Comparison of ENCODE assay signal across 24 cellular contexts in genomic region chr6:80504882-80505281, GRCh38.
DNase-seq lines count a peak whose midpoint lies in the region; ATAC-seq, FAIRE-seq and TF ChIP-seq lines count a peak whose summit lies in the region.
"Had no signal": no experiment of that assay in that cellular context is flagged by ENCODE, and none has a peak within 500 bp of the region (broad histone marks: within the 10 kb centered on the region; RNA-seq: fewer than 3 reads in every experiment).

No MANE protein-coding gene starts in this region.

- no peaks in the 10 kb centered on the region for H3K9me1 ChIP-seq in K562 (ENCODE audit: control insufficient read depth, insufficient read depth, low read length)

- no peak for TF ChIP-seq RAD21 in HepG2 (CRISPR knock-in tag; IDR thresholded peaks at IDR 0.05)
- TF ChIP-seq RAD21 in K562 (CRISPR knock-in tag; conservative IDR thresholded peaks at IDR 0.05 in 1 of 2, IDR thresholded peaks at IDR 0.05 in 1 of 2) = no peak

- H3K4me1 ChIP-seq in HepG2 (ENCODE audit: insufficient read depth, low read length) (peaks cover 70% of the 10 kb centered on the region), right lobe of liver (peaks cover 0 to 18% (median 5%) of the 10 kb centered on the region in 4 donors), K562 (replicated peaks in 1 of 2; ENCODE audit: control insufficient read depth in 2 of 2, insufficient read depth in 2 of 2, low read length in 2 of 2) (no peaks in the 10 kb centered on the region)
- H3K4me1 ChIP-seq: BE2C, BLaER1 had no signal

- H3K4me3 ChIP-seq in HepG2 (replicated peaks in 1 of 3; ENCODE audit: insufficient read depth in 1 of 3, low read depth in 2 of 3, low read length in 3 of 3) (no peak overlapping the region), right lobe of liver (no peak overlapping the region), K562 (no peak overlapping the region)
- H3K4me3 ChIP-seq: BLaER1, GM12878 had no signal

- H3K4me2 ChIP-seq in HepG2 (ENCODE audit: low read depth, low read length) (no peak overlapping the region), K562 (ENCODE audit: insufficient read depth, low read length) (no peak overlapping the region)
- H3K4me2 ChIP-seq: BLaER1 had no signal

- CTCF ChIA-PET in HepG2 (lab: Yijun Ruan, JAX; ENCODE audit: low intra/inter-chr PET ratio, low total read pairs) (no interaction called here), K562 (lab: Yijun Ruan, JAX; ENCODE audit: low intra/inter-chr PET ratio) (no interaction called here)

- WGBS in HepG2 (ENCODE audit: low lambda C conversion rate) = 95% methylated on average over 3 of the region's 3 CpGs
- WGBS in right lobe of liver (ENCODE audit: insufficient coverage, low coverage, low lambda C conversion rate, missing lambda C conversion rate) = 81% methylated on average over 3 of the region's 3 CpGs
- 2% methylated on average over 3 of the region's 3 CpGs for WGBS in K562 (ENCODE audit: insufficient coverage, low coverage, missing lambda C conversion rate)

- no peak for TF ChIP-seq POLR2A in HepG2 (IDR thresholded peaks at IDR 0.05; ENCODE audit: insufficient read depth in 1 of 2, low read depth in 2 of 2, low read length in 2 of 2)
- TF ChIP-seq POLR2A in right lobe of liver (IDR thresholded peaks at IDR 0.05) = no peak
- no peak for TF ChIP-seq POLR2A in K562 (conservative IDR thresholded peaks at IDR 0.05)

- FAIRE-seq in HepG2 (lab: Jason Lieb, UNC) = no peak
- FAIRE-seq in K562 (lab: Jason Lieb, UNC) = no peak
- FAIRE-seq: GM12878, GM12892, GM18507 had no signal

- H3K36me3 ChIP-seq in HepG2 (replicated peaks in 1 of 2; ENCODE audit: control insufficient read depth in 1 of 2, insufficient read depth in 2 of 2, low read length in 2 of 2) (no peaks in the 10 kb centered on the region), right lobe of liver (no peaks in the 10 kb centered on the region), K562 (ENCODE audit: control insufficient read depth, insufficient read depth, low read length) (no peaks in the 10 kb centered on the region)
- H3K36me3 ChIP-seq: BE2C, BLaER1 had no signal

- intact Hi-C loops in HepG2 (cut with micrococcal nuclease; ENCODE audit: unreplicated experiment) = no loop called here
- intact Hi-C loops in right lobe of liver (cut with DNase I) = no loop called here
- intact Hi-C loops in K562 (cut with micrococcal nuclease) = no loop called here

- ATAC-seq in HepG2 (no peak), right lobe of liver (no peak), K562 (no peak)
- ATAC-seq: GM12878 had no signal

- no peaks in the 10 kb centered on the region for H3K9me3 ChIP-seq in HepG2 (ENCODE audit: low read length)
- H3K9me3 ChIP-seq in right lobe of liver = no peaks in the 10 kb centered on the region
- no peaks in the 10 kb centered on the region for H3K9me3 ChIP-seq in K562 (replicated peaks; ENCODE audit: control insufficient read depth, insufficient read depth, low read depth, low read length)
- H3K9me3 ChIP-seq: BE2C, BLaER1 had no signal

- H4K20me1 ChIP-seq in HepG2 (ENCODE audit: insufficient read depth, low read length) (no peaks in the 10 kb centered on the region), K562 (replicated peaks; ENCODE audit: control insufficient read depth, insufficient read depth, low read length) (no peaks in the 10 kb centered on the region)
- H4K20me1 ChIP-seq: BLaER1 had no signal

- H3K27ac ChIP-seq in HepG2 (ENCODE audit: extremely low read length, insufficient read depth, low read length) = no peak overlapping the region
- H3K27ac ChIP-seq in right lobe of liver = no peak overlapping the region
- H3K27ac ChIP-seq in K562 (ENCODE audit: extremely low read depth, low read depth, low read length) = no peak overlapping the region
- H3K27ac ChIP-seq: 22Rv1, BLaER1 had no signal

- no TSS peak for BruUV-seq in HepG2 (replicated peaks; lab: Mats Ljungman, UMichigan)
- BruUV-seq in K562 (replicated peaks; lab: Mats Ljungman, UMichigan) = no TSS peak

- TF ChIP-seq EP300 in HepG2 (IDR thresholded peaks at IDR 0.05; ENCODE audit: low read depth in 2 of 2, low read length in 2 of 2) = no peak
- TF ChIP-seq EP300 in HepG2 (CRISPR knock-in tag; IDR thresholded peaks at IDR 0.05; ENCODE audit: borderline replicate concordance) = no peak
- TF ChIP-seq EP300 in K562 (IDR thresholded peaks at IDR 0.05; ENCODE audit: low read length) = no peak

- no peaks in the 10 kb centered on the region for H3K79me2 ChIP-seq in HepG2 (ENCODE audit: insufficient read depth, low read length)
- H3K79me2 ChIP-seq in K562 (ENCODE audit: control insufficient read depth, insufficient read depth, low read length) = no peaks in the 10 kb centered on the region

- H3K27me3 ChIP-seq in HepG2 (ENCODE audit: control insufficient read depth in 1 of 2, insufficient read depth in 2 of 2, low read length in 2 of 2) (no peaks in the 10 kb centered on the region), right lobe of liver (peaks cover 0 to 4% of the 10 kb centered on the region in 2 donors), K562 (ENCODE audit: control insufficient read depth in 2 of 2, insufficient read depth in 2 of 2, low read length in 2 of 2) (no peaks in the 10 kb centered on the region)
- H3K27me3 ChIP-seq: BE2C, BLaER1 had no signal

- H2AFZ ChIP-seq in HepG2 (ENCODE audit: low read length) (no peak overlapping the region), K562 (ENCODE audit: low read depth, low read length) (no peak overlapping the region)

- DNase-seq in HepG2 (ENCODE audit: low spot score) (no peak), right lobe of liver (no peak), K562 (ENCODE audit: extremely low read depth in 1 of 4, low spot score in 3 of 4) (no peak), anterior cingulate cortex (lab: John Stamatoyannopoulos, UW) (no peak), NCI-H2029 treated with DMSO at 0.1 percent for 48 hours (lab: John Stamatoyannopoulos, UW) (no peak)
- DNase-seq: ACHN; BE2C; C1 segment of cervical spinal cord; CD4-positive, alpha-beta memory T cell; CD4-positive, CD25-positive, alpha-beta regulatory T cell; CD8-positive, alpha-beta memory T cell; COR-L47; DMS 273 treated with DMSO at 0.1 percent for 48 hours; DMS153; DMS53; DMS79; DND-41; EL; GDM1 had no signal

- TF ChIP-seq CTCF in HepG2 (CRISPR knock-in tag; IDR thresholded peaks at IDR 0.05) (no peak), right lobe of liver (IDR thresholded peaks at IDR 0.05) (no peak), K562 (IDR thresholded peaks at IDR 0.05 in 2 of 3, conservative IDR thresholded peaks at IDR 0.05 in 1 of 3; ENCODE audit: insufficient read depth in 2 of 3, low read depth in 1 of 3, low read length in 3 of 3) (no peak)

- in situ Hi-C loops in HepG2 (cut with HindIII; ENCODE audit: extremely low pct_ligation_motif_present, low pct_unique_long_range_greater_than_20kb) = no loop called here
- in situ Hi-C loops in K562 (cut with MboI) = no loop called here

- H3K9ac ChIP-seq in HepG2 (ENCODE audit: insufficient read depth, low read depth, low read length) = no peak overlapping the region
- no peak overlapping the region for H3K9ac ChIP-seq in K562 (ENCODE audit: insufficient read depth in 1 of 2, low read depth in 2 of 2, low read length in 2 of 2)
- H3K9ac ChIP-seq: BLaER1 had no signal

- POLR2A ChIA-PET in HepG2 (lab: Yijun Ruan, JAX) = no interaction called here
- POLR2A ChIA-PET in K562 (lab: Yijun Ruan, JAX) = no interaction called here

TF ChIP-seq in HepG2, 621 proteins besides CTCF, POLR2A, EP300 and RAD21 (continues in another document):
- TF ChIP-seq, protein P1, sequence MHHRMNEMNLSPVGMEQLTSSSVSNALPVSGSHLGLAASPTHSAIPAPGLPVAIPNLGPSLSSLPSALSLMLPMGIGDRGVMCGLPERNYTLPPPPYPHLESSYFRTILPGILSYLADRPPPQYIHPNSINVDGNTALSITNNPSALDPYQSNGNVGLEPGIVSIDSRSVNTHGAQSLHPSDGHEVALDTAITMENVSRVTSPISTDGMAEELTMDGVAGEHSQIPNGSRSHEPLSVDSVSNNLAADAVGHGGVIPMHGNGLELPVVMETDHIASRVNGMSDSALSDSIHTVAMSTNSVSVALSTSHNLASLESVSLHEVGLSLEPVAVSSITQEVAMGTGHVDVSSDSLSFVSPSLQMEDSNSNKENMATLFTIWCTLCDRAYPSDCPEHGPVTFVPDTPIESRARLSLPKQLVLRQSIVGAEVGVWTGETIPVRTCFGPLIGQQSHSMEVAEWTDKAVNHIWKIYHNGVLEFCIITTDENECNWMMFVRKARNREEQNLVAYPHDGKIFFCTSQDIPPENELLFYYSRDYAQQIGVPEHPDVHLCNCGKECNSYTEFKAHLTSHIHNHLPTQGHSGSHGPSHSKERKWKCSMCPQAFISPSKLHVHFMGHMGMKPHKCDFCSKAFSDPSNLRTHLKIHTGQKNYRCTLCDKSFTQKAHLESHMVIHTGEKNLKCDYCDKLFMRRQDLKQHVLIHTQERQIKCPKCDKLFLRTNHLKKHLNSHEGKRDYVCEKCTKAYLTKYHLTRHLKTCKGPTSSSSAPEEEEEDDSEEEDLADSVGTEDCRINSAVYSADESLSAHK (CRISPR knock-in tag; IDR thresholded peaks at IDR 0.05; ENCODE audit: borderline replicate concordance) = no peak
- TF ChIP-seq SRF (IDR thresholded peaks at IDR 0.05; ENCODE audit: low read depth, low read length) (no peak), ZNF251 (CRISPR knock-in tag; IDR thresholded peaks at IDR 0.05) (no peak), MAFK (conservative IDR thresholded peaks at IDR 0.05 in 1 of 2, IDR thresholded peaks at IDR 0.05 in 1 of 2; ENCODE audit: low read length in 2 of 2) (peak; percentile 96 to 98)

TF ChIP-seq in K562, 482 proteins besides CTCF, POLR2A, EP300 and RAD21:
- peak; percentile 16; the same call in 1 of the 2 replicates for TF ChIP-seq ZNF316 (IDR thresholded peaks at IDR 0.05)
- TF ChIP-seq, protein P2, sequence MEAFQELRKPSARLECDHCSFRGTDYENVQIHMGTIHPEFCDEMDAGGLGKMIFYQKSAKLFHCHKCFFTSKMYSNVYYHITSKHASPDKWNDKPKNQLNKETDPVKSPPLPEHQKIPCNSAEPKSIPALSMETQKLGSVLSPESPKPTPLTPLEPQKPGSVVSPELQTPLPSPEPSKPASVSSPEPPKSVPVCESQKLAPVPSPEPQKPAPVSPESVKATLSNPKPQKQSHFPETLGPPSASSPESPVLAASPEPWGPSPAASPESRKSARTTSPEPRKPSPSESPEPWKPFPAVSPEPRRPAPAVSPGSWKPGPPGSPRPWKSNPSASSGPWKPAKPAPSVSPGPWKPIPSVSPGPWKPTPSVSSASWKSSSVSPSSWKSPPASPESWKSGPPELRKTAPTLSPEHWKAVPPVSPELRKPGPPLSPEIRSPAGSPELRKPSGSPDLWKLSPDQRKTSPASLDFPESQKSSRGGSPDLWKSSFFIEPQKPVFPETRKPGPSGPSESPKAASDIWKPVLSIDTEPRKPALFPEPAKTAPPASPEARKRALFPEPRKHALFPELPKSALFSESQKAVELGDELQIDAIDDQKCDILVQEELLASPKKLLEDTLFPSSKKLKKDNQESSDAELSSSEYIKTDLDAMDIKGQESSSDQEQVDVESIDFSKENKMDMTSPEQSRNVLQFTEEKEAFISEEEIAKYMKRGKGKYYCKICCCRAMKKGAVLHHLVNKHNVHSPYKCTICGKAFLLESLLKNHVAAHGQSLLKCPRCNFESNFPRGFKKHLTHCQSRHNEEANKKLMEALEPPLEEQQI (IDR thresholded peaks at IDR 0.05) = no peak
TF ChIP-seq in K562: peak in this region for 1.

Comparison
In these comparisons a context has a peak if more than half of its experiments do, and no peak if none do; other contexts are left out.
1. Of the 241 proteins assayed by ChIP-seq in both HepG2 and K562: peak only in HepG2: MAFF and MAFK; only in K562: none; in both: none; in neither: 239.